Comparison of ENCODE assay signal across 8 cellular contexts in the genomic region with DNA sequence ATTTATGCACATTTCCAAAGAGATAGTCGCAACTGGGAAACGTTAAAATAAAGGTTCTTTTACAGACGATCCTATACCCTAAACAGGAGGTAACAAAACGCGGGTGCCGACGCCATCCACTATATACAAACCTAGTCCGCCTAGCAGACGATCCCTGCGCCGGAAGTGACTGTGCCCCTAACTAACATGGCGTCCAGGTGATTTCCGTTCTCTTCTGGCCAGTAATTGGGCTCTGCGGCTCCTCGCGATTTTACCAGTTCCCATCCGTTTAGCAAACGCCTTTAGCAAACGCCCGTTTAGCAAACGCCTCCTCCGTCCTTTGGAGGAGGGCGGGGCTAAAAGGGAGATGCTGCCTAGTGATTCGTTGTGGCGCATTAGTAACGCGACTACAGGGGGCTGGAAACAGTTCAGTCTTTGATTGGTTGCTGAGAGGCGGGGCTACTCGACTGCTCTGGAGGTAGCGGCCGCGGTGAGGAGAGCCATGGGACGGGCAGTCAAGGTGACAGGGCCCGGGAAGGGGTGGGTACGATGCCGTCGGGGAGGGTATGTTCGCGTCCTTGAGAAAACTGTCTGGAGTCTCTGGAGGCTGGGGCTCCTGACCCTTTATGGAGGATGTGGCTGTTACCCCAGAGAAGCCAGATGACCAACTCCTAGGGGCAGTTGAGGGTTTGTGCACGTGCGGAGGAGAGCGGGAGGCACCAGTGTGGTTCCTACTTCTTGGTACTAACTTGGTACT. TPM values are rescaled to one million over a fixed set of nuclear protein-coding genes. Genes with fewer than 3 reads are reported as not detected.
DNase-seq lines count a peak whose midpoint lies in the region; ATAC-seq and TF ChIP-seq lines count a peak whose summit lies in the region.

A gene (plus strand): TSS at position 405 of the 736 bp plus-strand sequence. CDS start 77 bp downstream, at position 482.

- H4K20me1 ChIP-seq in SK-N-SH (ENCODE audit: insufficient read depth) = no peaks in the 10 kb centered on the region

- peaks cover 7 to 10% of the 10 kb centered on the region in 2 experiments; a peak in 3 of 4 replicates for H3K4me1 ChIP-seq in SK-N-SH (ENCODE audit: control insufficient read depth in 1 of 2, insufficient read depth in 2 of 2, low read depth in 1 of 2, low read length in 1 of 2)

- under 1% methylated on average over 30 of the region's 42 CpGs for WGBS in SK-N-SH (ENCODE audit: low lambda C conversion rate)

- peak in 1 of 2 experiments; percentile 11; a peak in 1 of 4 replicates for TF ChIP-seq EP300 in SK-N-SH (IDR thresholded peaks at IDR 0.05; ENCODE audit: borderline replicate concordance in 1 of 2, low read depth in 1 of 2, low read length in 1 of 2)

- POLR2A ChIA-PET in SK-N-SH (lab: Yijun Ruan, JAX) = interaction anchor here (1.1 kb wide), 1 partner anchor 93 kb away, joined by 4 read pairs; a partner anchor contains a TSS

- TF ChIP-seq RAD21 in SK-N-SH (IDR thresholded peaks at IDR 0.05; ENCODE audit: low read length) = no peak

- H3F3A ChIP-seq in SK-N-SH (replicated peaks; ENCODE audit: insufficient read depth) = peaks cover 4% of the 10 kb centered on the region

- peak within 1 kb of the TSS; percentile 81 for H3K9ac ChIP-seq in SK-N-SH

- H2AFZ ChIP-seq in SK-N-SH (ENCODE audit: low read depth) = peak within 1 kb of the TSS; percentile 85

- TF ChIP-seq CTCF in SK-N-SH (IDR thresholded peaks at IDR 0.05) = no peak; the same call in 1 of the 2 replicates

- peak; percentile 99 for DNase-seq in GM04504 (ENCODE audit: low read depth)
- DNase-seq in NCI-H1048 (lab: John Stamatoyannopoulos, UW) = peak; percentile 99
- peak; percentile 86 for DNase-seq in SK-N-SH
- peak; percentile 94 for DNase-seq in activated naive CD4-positive, alpha-beta T cell treated with anti-CD3 and anti-CD28 coated beads, Interleukin-2, amount 50 U/mL, for 16 hours
- DNase-seq in globus pallidus (ENCODE audit: low spot score) = peak; percentile 99
- DNase-seq in nucleus accumbens (lab: John Stamatoyannopoulos, UW) = peak; percentile 68 to 99 (median 96)

- H3K9me3 ChIP-seq in SK-N-SH = no peaks in the 10 kb centered on the region

- peak within 1 kb of the TSS; percentile 87 for H3K4me2 ChIP-seq in SK-N-SH

- peaks cover 3% of the 10 kb centered on the region for H3K79me2 ChIP-seq in SK-N-SH (ENCODE audit: insufficient read depth)

- ATAC-seq in HG02571 (IDR thresholded peaks at IDR 0.05; ENCODE audit: unreplicated experiment) = peak; percentile 98

- CTCF ChIA-PET in SK-N-SH (lab: Yijun Ruan, JAX) = interaction anchor here (1.4 kb wide), 1 partner anchor 94 kb away, joined by 3 read pairs; no protein-coding TSS in a partner anchor

- no peaks in the 10 kb centered on the region for H3K27me3 ChIP-seq in SK-N-SH (ENCODE audit: insufficient read depth)

- H3K27ac ChIP-seq in SK-N-SH (ENCODE audit: low read depth in 2 of 2, low read length in 1 of 2) = peak within 1 kb of the TSS; percentile 44 to 88
- peak within 1 kb of the TSS; percentile 90 for H3K27ac ChIP-seq in temporal lobe (ENCODE audit: low read depth, low read length)

- H3K4me3 ChIP-seq in SK-N-SH (ENCODE audit: low read depth in 2 of 2, low read length in 1 of 2) = peak within 1 kb of the TSS; percentile 69 to 74

- H3K9me2 ChIP-seq in SK-N-SH = no peaks in the 10 kb centered on the region

- H3K36me3 ChIP-seq in SK-N-SH (replicated peaks in 1 of 2; ENCODE audit: control insufficient read depth in 1 of 2, insufficient read depth in 2 of 2, low read length in 1 of 2) = no peaks in the 10 kb centered on the region

TF ChIP-seq in SK-N-SH, 30 proteins besides CTCF, POLR2A, EP300 and RAD21:
- peak; percentile 97 for TF ChIP-seq YY1 (IDR thresholded peaks at IDR 0.05; ENCODE audit: low read depth)
- TF ChIP-seq RXRA (IDR thresholded peaks at IDR 0.05; ENCODE audit: borderline replicate concordance, low read depth) = no peak
- peak; percentile 91 for TF ChIP-seq MXI1 (IDR thresholded peaks at IDR 0.05; ENCODE audit: low read depth, low read length)
- peak; percentile 99 for TF ChIP-seq CHD2 (IDR thresholded peaks at IDR 0.05; ENCODE audit: low read length, partially characterized antibody)
- TF ChIP-seq, protein P1, sequence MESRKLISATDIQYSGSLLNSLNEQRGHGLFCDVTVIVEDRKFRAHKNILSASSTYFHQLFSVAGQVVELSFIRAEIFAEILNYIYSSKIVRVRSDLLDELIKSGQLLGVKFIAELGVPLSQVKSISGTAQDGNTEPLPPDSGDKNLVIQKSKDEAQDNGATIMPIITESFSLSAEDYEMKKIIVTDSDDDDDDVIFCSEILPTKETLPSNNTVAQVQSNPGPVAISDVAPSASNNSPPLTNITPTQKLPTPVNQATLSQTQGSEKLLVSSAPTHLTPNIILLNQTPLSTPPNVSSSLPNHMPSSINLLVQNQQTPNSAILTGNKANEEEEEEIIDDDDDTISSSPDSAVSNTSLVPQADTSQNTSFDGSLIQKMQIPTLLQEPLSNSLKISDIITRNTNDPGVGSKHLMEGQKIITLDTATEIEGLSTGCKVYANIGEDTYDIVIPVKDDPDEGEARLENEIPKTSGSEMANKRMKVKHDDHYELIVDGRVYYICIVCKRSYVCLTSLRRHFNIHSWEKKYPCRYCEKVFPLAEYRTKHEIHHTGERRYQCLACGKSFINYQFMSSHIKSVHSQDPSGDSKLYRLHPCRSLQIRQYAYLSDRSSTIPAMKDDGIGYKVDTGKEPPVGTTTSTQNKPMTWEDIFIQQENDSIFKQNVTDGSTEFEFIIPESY (IDR thresholded peaks at IDR 0.05; ENCODE audit: borderline replicate concordance, low read depth) = peak; percentile 99
- peak; percentile 93 for TF ChIP-seq POLR2AphosphoS5 (IDR thresholded peaks at IDR 0.05; ENCODE audit: low read depth, low read length)
- no peak; the same call in 1 of the 2 replicates for TF ChIP-seq RCOR1 (IDR thresholded peaks at IDR 0.05; ENCODE audit: low read length)
- TF ChIP-seq ELF1 (IDR thresholded peaks at IDR 0.05) = peak; percentile 50
- TF ChIP-seq, protein P2, sequence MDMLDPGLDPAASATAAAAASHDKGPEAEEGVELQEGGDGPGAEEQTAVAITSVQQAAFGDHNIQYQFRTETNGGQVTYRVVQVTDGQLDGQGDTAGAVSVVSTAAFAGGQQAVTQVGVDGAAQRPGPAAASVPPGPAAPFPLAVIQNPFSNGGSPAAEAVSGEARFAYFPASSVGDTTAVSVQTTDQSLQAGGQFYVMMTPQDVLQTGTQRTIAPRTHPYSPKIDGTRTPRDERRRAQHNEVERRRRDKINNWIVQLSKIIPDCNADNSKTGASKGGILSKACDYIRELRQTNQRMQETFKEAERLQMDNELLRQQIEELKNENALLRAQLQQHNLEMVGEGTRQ (IDR thresholded peaks at IDR 0.05; ENCODE audit: borderline replicate concordance, low read depth, low read length) = no peak
- TF ChIP-seq RFX5 (IDR thresholded peaks at IDR 0.05; ENCODE audit: low read length) = peak; percentile 85
- TF ChIP-seq, protein P3, sequence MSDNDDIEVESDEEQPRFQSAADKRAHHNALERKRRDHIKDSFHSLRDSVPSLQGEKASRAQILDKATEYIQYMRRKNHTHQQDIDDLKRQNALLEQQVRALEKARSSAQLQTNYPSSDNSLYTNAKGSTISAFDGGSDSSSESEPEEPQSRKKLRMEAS (IDR thresholded peaks at IDR 0.05; ENCODE audit: low read depth) = peak; percentile 81
- TF ChIP-seq GABPA (IDR thresholded peaks at IDR 0.05; ENCODE audit: low read depth) = peak; percentile 96
- TF ChIP-seq SIN3A (IDR thresholded peaks at IDR 0.05; ENCODE audit: borderline replicate concordance, low read depth, low read length) = peak; percentile 92
- TF ChIP-seq SMC3 (IDR thresholded peaks at IDR 0.05; ENCODE audit: low read depth, low read length) = no peak
- peak; percentile 83 for TF ChIP-seq TAF1 (IDR thresholded peaks at IDR 0.05; ENCODE audit: borderline replicate concordance, low read depth, low read length)

RNA-seq across cellular contexts. Expression of the gene that starts here (rescaled TPM):
- polyA plus RNA-seq in SK-N-SH (2012; rRNA removed) = 1.4 and 2.3 TPM in 2 replicates
- 2.4 and 2.9 TPM in 2 replicates for polyA plus RNA-seq in SK-N-SH (2012; cell fraction: cytosol; rRNA removed)
- 0.85 and 1.7 TPM in 2 replicates for polyA plus RNA-seq in SK-N-SH (2012; cell fraction: nucleus; rRNA removed)
- 20.2 TPM for total RNA-seq in temporal lobe

Comparison
In these comparisons a context has a peak if more than half of its experiments do, and no peak if none do; other contexts are left out.
1. Peak in every context shown above with its lines: DNase-seq, ATAC-seq, H3K4me3 ChIP-seq and H3K27ac ChIP-seq.